In genomic region chr6:51249798-51250197, GRCh38 we compare ENCODE assay signal across 26 cellular contexts.
"Had no signal": no experiment of that assay in that cellular context is flagged by ENCODE, and none has a peak within 500 bp of the region (broad histone marks: within the 10 kb centered on the region; RNA-seq: fewer than 3 reads in every experiment).

No MANE protein-coding gene starts in this region.

- H3K9me3 ChIP-seq: suprapubic skin, testis, thoracic aorta, thyroid gland, tibial artery, tibial nerve, transverse colon, upper lobe of left lung, upper lobe of right lung, vagina had no signal

- H3K4me1 ChIP-seq: stomach, suprapubic skin, testis, thyroid gland, tibial artery, tibial nerve, transverse colon, upper lobe of left lung, upper lobe of right lung, uterus, vagina had no signal

- ATAC-seq: stimulated activated effector memory CD8-positive, alpha-beta T cell treated with anti-CD3 and anti-CD28 coated beads, Interleukin-12 subunit alpha, Interleukin-12 subunit beta, amount 100 ng/mL, for 72 hours; stimulated activated memory B cell treated with anti-CD40 and anti-IgM and Interleukin-4, amounts not matched to agents 10 μg/mL and 1 μg/mL and 100 μg/mL, for 72 hours; stimulated activated naive B cell treated with anti-CD40 and anti-IgM and Interleukin-4, amounts not matched to agents 10 μg/mL and 1 μg/mL and 100 μg/mL, for 72 hours; stimulated activated naive CD8-positive, alpha-beta T cell treated with anti-CD3 and anti-CD28 coated beads, Interleukin-15, amount 100 ng/mL, for 72 hours; stimulated activated naive CD8-positive, alpha-beta T cell treated with anti-CD3 and anti-CD28 coated beads, Interleukin-15, Interleukin-2, amounts not matched to agents 100 U/mL and 50 U/mL, for 24 hours; upper lobe of right lung had no signal

- H3K27me3 ChIP-seq: stomach, suprapubic skin, testis, thyroid gland, tibial artery, tibial nerve, transverse colon, upper lobe of left lung, upper lobe of right lung, uterus, vagina had no signal

- H3K27ac ChIP-seq: stomach, suprapubic skin, testis, thoracic aorta, thyroid gland, tibial artery, tibial nerve, transverse colon, upper lobe of left lung, upper lobe of right lung, uterus, vagina had no signal

- H3K36me3 ChIP-seq: stomach, suprapubic skin, thoracic aorta, thyroid gland, tibial artery, tibial nerve, transverse colon, upper lobe of left lung, upper lobe of right lung, uterus, vagina had no signal

- DNase-seq: stimulated activated CD4-positive, alpha-beta T cell treated with anti-CD3 and anti-CD28 coated beads, Interleukin-2, amount 100 ng/mL, for 48 hours; stimulated activated CD4-positive, alpha-beta T cell treated with anti-CD3 and anti-CD28 coated beads, Interleukin-4, amount 100 ng/mL, for 1 hour; stimulated activated CD4-positive, alpha-beta T cell treated with anti-CD3 and anti-CD28 coated beads, Interleukin-4, amount 100 ng/mL, for 24 hours; stimulated activated CD4-positive, alpha-beta T cell treated with anti-CD3 and anti-CD28 coated beads, Interleukin-4, amount 100 ng/mL, for 4 hours; stimulated activated CD8-positive, alpha-beta memory T cell treated with anti-CD3 and anti-CD28 coated beads, Interleukin-4, amount 100 ng/mL, for 48 hours; stimulated activated naive B cell treated with anti-CD40 and anti-IgM and Interleukin-4, amounts not matched to agents 10 μg/mL and 1 μg/mL and 100 μg/mL, for 72 hours; stimulated activated naive CD4-positive, alpha-beta T cell; stimulated activated naive CD4-positive, alpha-beta T cell treated with Interleukin-2 at 50 U/mL for 16 hours; stimulated activated naive CD8-positive, alpha-beta T cell treated with anti-CD3 and anti-CD28 coated beads, Interleukin-15, amount 100 ng/mL, for 72 hours; stimulated activated naive CD8-positive, alpha-beta T cell treated with anti-CD3 and anti-CD28 coated beads, Interleukin-15, Interleukin-2, amounts not matched to agents 100 U/mL and 50 U/mL, for 24 hours; stomach; substantia nigra; testis; thyroid gland; tibial artery; transverse colon; trophoblast cell; upper lobe of left lung; upper lobe of right lung; uterus had no signal

- H3K4me3 ChIP-seq: stomach, suprapubic skin, testis, thoracic aorta, thyroid gland, tibial artery, tibial nerve, transverse colon, upper lobe of left lung, upper lobe of right lung, uterus, vagina had no signal
